In genomic region chr21:36965720-36966065, GRCh38 we compare ENCODE assay signal across 8 cellular contexts. TPM values are rescaled to one million over a fixed set of nuclear protein-coding genes. Genes with fewer than 3 reads are reported as not detected.
DNase-seq lines count a peak whose midpoint lies in the region; TF ChIP-seq lines count a peak whose summit lies in the region.

No MANE protein-coding gene starts in this region.

- H3K9me3 Mint-ChIP-seq in chondrocyte (ENCODE audit: low read depth) = no peaks in the 10 kb centered on the region

- H3K36me3 ChIP-seq in mucosa of rectum (ENCODE audit: control insufficient read depth in 2 of 2, insufficient read depth in 2 of 2, low read length in 2 of 2) = peaks cover 0 to under 1% of the 10 kb centered on the region in 2 donors

- TF ChIP-seq EP300 in Ishikawa (IDR thresholded peaks at IDR 0.05; ENCODE audit: borderline replicate concordance) = no peak

- peaks cover 0 to 6% of the 10 kb centered on the region in 2 donors for H3K4me1 ChIP-seq in mucosa of rectum (ENCODE audit: control insufficient read depth in 2 of 2, insufficient read depth in 2 of 2, low read length in 2 of 2)

- peak overlapping the region; percentile 76 for H3K4me3 Mint-ChIP-seq in chondrocyte (ENCODE audit: unreplicated experiment)

- H3K36me3 Mint-ChIP-seq in chondrocyte (ENCODE audit: low read depth) = peaks cover 4% of the 10 kb centered on the region

- no peaks in the 10 kb centered on the region for H3K27me3 ChIP-seq in mucosa of rectum (ENCODE audit: control insufficient read depth in 2 of 2, insufficient read depth in 2 of 2, low read length in 2 of 2)

- POLR2A ChIA-PET in AG04449 (lab: Yijun Ruan, JAX) = interaction anchor here (1.5 kb wide), 1 partner anchor 15 kb away, joined by 4 read pairs; no protein-coding TSS in a partner anchor

- no peak for TF ChIP-seq RAD21 in Ishikawa (IDR thresholded peaks at IDR 0.05; ENCODE audit: low read depth)

- peak overlapping the region; percentile 88 for H3K27ac Mint-ChIP-seq in chondrocyte (ENCODE audit: unreplicated experiment)

- no peak for TF ChIP-seq CTCF in AG04449 (IDR thresholded peaks at IDR 0.05; ENCODE audit: insufficient read depth, low read length, missing control alignments)
- no peak for TF ChIP-seq CTCF in chondrocyte (IDR thresholded peaks at IDR 0.05)

- H3K9ac ChIP-seq in mucosa of rectum (ENCODE audit: low read depth in 1 of 2, low read length in 2 of 2) = peak overlapping the region; percentile 80 to 82

- peak overlapping the region; percentile 75 for H3K4me3 ChIP-seq in AG04449 (ENCODE audit: low read depth, low read length)
- H3K4me3 ChIP-seq in mucosa of rectum (ENCODE audit: low read length in 2 of 2) = peak overlapping the region; percentile 74 to 76

- no peaks in the 10 kb centered on the region for H3K27me3 Mint-ChIP-seq in chondrocyte (ENCODE audit: low read depth)

- no peaks in the 10 kb centered on the region for H3K9me3 ChIP-seq in mucosa of rectum (ENCODE audit: control insufficient read depth in 2 of 2, low read length in 2 of 2)

- H3K27ac ChIP-seq in mucosa of rectum (ENCODE audit: low read depth in 2 of 2, low read length in 2 of 2) = peak overlapping the region; percentile 45 to 78

- no peak for DNase-seq in AG04449 (ENCODE audit: low read depth, low spot score)
- DNase-seq in chondrocyte (ENCODE audit: low spot score) = no peak
- no peak for DNase-seq in 8988T
- no peak for DNase-seq in SK-N-DZ (ENCODE audit: low spot score)
- no peak for DNase-seq in NCI-H2081 (lab: John Stamatoyannopoulos, UW)
- DNase-seq in NK-92 treated with Interleukin-12 subunit alpha and Interleukin-12 subunit beta, amount 100 ng/mL, for 24 hours (lab: John Stamatoyannopoulos, UW) = no peak

- peaks cover 21% of the 10 kb centered on the region for H3K4me1 Mint-ChIP-seq in chondrocyte (ENCODE audit: low read depth)

- CTCF ChIA-PET in AG04449 (lab: Yijun Ruan, JAX) = interaction anchor here (0.7 to 5.7 kb wide), 8 partner anchors 11 to 461 kb away, joined by 3 to 59 read pairs (median 4); no protein-coding TSS in a partner anchor

TF ChIP-seq in Ishikawa, 13 proteins besides CTCF, POLR2A, EP300 and RAD21:
- TF ChIP-seq TCF12 (IDR thresholded peaks at IDR 0.05; ENCODE audit: low read depth) (no peak), TAF1 (IDR thresholded peaks at IDR 0.05; ENCODE audit: low read depth) (0 out of 2 replicates have a peak, but pooled peaks have one; percentile 20)

RNA-seq across cellular contexts. Expression of gene HLCS, which starts 0.8 kb away (rescaled TPM):
- 27.0 to 32.9 TPM (median 30.4 TPM) in 3 replicates for total RNA-seq in chondrocyte
- polyA plus RNA-seq in SK-N-DZ (2014; cell fraction: cytosol; rRNA removed) = 5.0 and 8.0 TPM in 2 replicates
- polyA plus RNA-seq in SK-N-DZ (2014; cell fraction: nucleus; rRNA removed) = 4.8 and 12.2 TPM in 2 replicates

RNA-seq across cellular contexts. Expression of gene RIPPLY3, which starts 40.8 kb away (rescaled TPM):
- 0.21 to 0.37 TPM in 2 of 3 replicates, not detected in the other for total RNA-seq in chondrocyte
- 0.22 and 0.51 TPM in 2 replicates for polyA plus RNA-seq in SK-N-DZ (2014; cell fraction: cytosol; rRNA removed)
- 0.07 and 1.2 TPM in 2 replicates for polyA plus RNA-seq in SK-N-DZ (2014; cell fraction: nucleus; rRNA removed)
